ENCODE assay signal across 8 cellular contexts in genomic region chr9:126611592-126612328, GRCh38. TPM values are rescaled to one million over a fixed set of nuclear protein-coding genes. Genes with fewer than 3 reads are reported as not detected.
A peak's percentile ranks its signal among the peaks of the same experiment; 100 is the strongest.
DNase-seq lines count a peak whose midpoint lies in the region; ATAC-seq and TF ChIP-seq lines count a peak whose summit lies in the region.

No MANE protein-coding gene starts in this region.

- intact Hi-C loops in Right ventricle myocardium superior (cut with DNase I), result loop anchor here (5.0 to 10.0 kb wide), 2 partner anchors 81 to 173 kb away; no protein-coding TSS in a partner anchor
- intact Hi-C loops in prostate gland (cut with DNase I), result loop anchor here (10.0 kb wide), 2 partner anchors 107 to 173 kb away; no protein-coding TSS in a partner anchor

- no peak overlapping the region for H3K27ac Mint-ChIP-seq in activated naive CD4-positive, alpha-beta T cell treated with anti-CD3 and anti-CD28 coated beads, Interleukin-2, amount 50 U/mL, for 72 hours

- H3K36me3 Mint-ChIP-seq in activated naive CD4-positive, alpha-beta T cell treated with anti-CD3 and anti-CD28 coated beads, Interleukin-2, amount 50 U/mL, for 72 hours, result peaks cover 0 to 10% of the 10 kb centered on the region in 2 donors

- H3K9ac ChIP-seq in KMS-11, result no peak overlapping the region

- WGBS in prostate gland, result 5% methylated on average over 29 of the region's 43 CpGs

- peaks cover 43% of the 10 kb centered on the region for H3K27me3 ChIP-seq in KMS-11 (ENCODE audit: insufficient read depth, low read depth)
- peaks cover 40% of the 10 kb centered on the region for H3K27me3 ChIP-seq in prostate gland (replicated peaks; ENCODE audit: insufficient read depth)

- TF ChIP-seq CTCF in KMS-11 (conservative IDR thresholded peaks at IDR 0.05; ENCODE audit: low read depth, low read length), result peak; percentile 73
- TF ChIP-seq CTCF in prostate gland (IDR thresholded peaks at IDR 0.05), result peak; percentile 71 to 86 (median 80)

- H3K27ac ChIP-seq in KMS-11 (no peak overlapping the region), prostate gland (no peak overlapping the region)

- H3K36me3 ChIP-seq in KMS-11 (ENCODE audit: insufficient read depth) (no peaks in the 10 kb centered on the region), prostate gland (no peaks in the 10 kb centered on the region)

- H3K4me1 ChIP-seq in KMS-11 (ENCODE audit: low read depth, poor library complexity, severe bottlenecking), result peaks cover 10% of the 10 kb centered on the region
- peaks cover 3% of the 10 kb centered on the region for H3K4me1 ChIP-seq in prostate gland (replicated peaks)

- no peak overlapping the region for H3K4me3 ChIP-seq in KMS-11 (IDR thresholded peaks at IDR 0.05; ENCODE audit: insufficient read depth, low read depth, low read length)
- no peak overlapping the region for H3K4me3 ChIP-seq in prostate gland

- TF ChIP-seq POLR2A in prostate gland (IDR thresholded peaks at IDR 0.05), result no peak

- DNase-seq in DMS79 treated with DMSO at 0.1 percent for 48 hours (lab: John Stamatoyannopoulos, UW) (peak; percentile 32), SKM-1 (lab: John Stamatoyannopoulos, UW; ENCODE audit: unreplicated experiment) (peak; percentile 11), Right ventricle myocardium superior (peak; percentile 85), prostate gland (ENCODE audit: low spot score) (peak; percentile 56), ureter (ENCODE audit: low spot score) (peak; percentile 72)
- DNase-seq in activated naive CD4-positive, alpha-beta T cell treated with anti-CD3 and anti-CD28 coated beads, Interleukin-2, amount 50 U/mL, for 72 hours (ENCODE audit: low spot score in 2 of 2), result peak in 1 of 2 donors; percentile 86

- H4K20me1 ChIP-seq in KMS-11 (ENCODE audit: insufficient read depth), result no peaks in the 10 kb centered on the region

- H3K4me2 ChIP-seq in KMS-11, result peak overlapping the region; percentile 16; the same call in 1 of the 2 replicates

- H3K9me3 ChIP-seq in prostate gland, result no peaks in the 10 kb centered on the region

- peak; percentile 77 to 85 for ATAC-seq in activated naive CD4-positive, alpha-beta T cell treated with anti-CD3 and anti-CD28 coated beads, Interleukin-2, amount 50 U/mL, for 72 hours
- ATAC-seq in Right ventricle myocardium superior (ENCODE audit: poor library complexity) (peak; percentile 93), HG03196 (IDR thresholded peaks at IDR 0.05; ENCODE audit: unreplicated experiment) (no peak)

- no peaks in the 10 kb centered on the region for H3K9me3 Mint-ChIP-seq in activated naive CD4-positive, alpha-beta T cell treated with anti-CD3 and anti-CD28 coated beads, Interleukin-2, amount 50 U/mL, for 72 hours

- H3K79me2 ChIP-seq in KMS-11 (ENCODE audit: insufficient read depth, low read depth), result no peaks in the 10 kb centered on the region

- H2AFZ ChIP-seq in KMS-11 (ENCODE audit: low read depth), result peak overlapping the region; percentile 27; the same call in 1 of the 2 replicates

RNA-seq across cellular contexts. Expression of gene LMX1B, which starts 2.0 kb away (rescaled TPM):
- total RNA-seq in activated naive CD4-positive, alpha-beta T cell treated with anti-CD3 and anti-CD28 coated beads, Interleukin-2, amount 50 U/mL, for 72 hours, result not detected
- total RNA-seq in Right ventricle myocardium superior, result 0.70 TPM
- total RNA-seq in prostate gland, result 1 to 10 TPM in 1 of 2 donors, under 1 TPM in 1; 0.18 to 2.1 TPM
- total RNA-seq in ureter, result not detected
